22 cellular contexts compared by ENCODE assay signal in the genomic region with DNA sequence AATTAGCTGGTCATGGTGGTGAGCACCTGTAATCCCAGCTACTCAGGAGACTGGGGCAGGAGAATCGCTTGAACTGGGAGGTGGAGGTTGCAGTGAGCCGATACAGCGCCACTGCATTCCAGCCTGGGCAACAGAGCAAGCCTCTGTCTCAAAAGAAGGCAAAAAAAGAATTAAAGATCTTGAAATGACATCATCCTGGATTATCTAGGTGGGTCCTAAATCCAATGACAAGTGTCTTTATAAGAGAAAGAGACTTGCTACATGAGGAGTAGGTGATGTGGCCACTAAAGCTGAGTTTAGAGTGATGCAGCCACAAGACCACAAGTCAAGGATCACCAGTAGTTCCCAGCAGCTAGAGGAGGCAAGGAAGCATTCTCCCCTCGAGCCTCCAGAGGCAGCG. TPM values are rescaled to one million over a fixed set of nuclear protein-coding genes. Genes with fewer than 3 reads are reported as not detected.
"Had no signal": no experiment of that assay in that cellular context is flagged by ENCODE, and none has a peak within 500 bp of the region (broad histone marks: within the 10 kb centered on the region; RNA-seq: fewer than 3 reads in every experiment).

No MANE protein-coding gene starts in this region.

- DNase-seq: activated CD4-positive, alpha-beta T cell treated with anti-CD3 and anti-CD28 coated beads for 1 hour; activated CD8-positive, alpha-beta memory T cell treated with anti-CD3 and anti-CD28 coated beads for 24 hours; activated CD8-positive, alpha-beta memory T cell treated with anti-CD3 and anti-CD28 coated beads, Interleukin-2, amount 50 U/mL, for 48 hours; activated effector memory CD4-positive, alpha-beta T cell treated with Interleukin-2 at 50 U/mL for 16 hours; activated naive CD4-positive, alpha-beta T cell treated with anti-CD3 and anti-CD28 coated beads, Interleukin-2, amount 10 ng/mL, durations not matched to agents 7 days and 5 days; activated naive CD8-positive, alpha-beta T cell treated with anti-CD3 and anti-CD28 coated beads, Interleukin-2, amount 50 U/mL, for 24 hours; activated T-cell treated with anti-CD3 and anti-CD28 coated beads, Interleukin-2, amount 50 U/mL, for 48 hours; anterior cingulate cortex; caudate nucleus; erythroblast; foreskin melanocyte; head of caudate nucleus; left lung; occipital lobe; posterior cingulate gyrus; stimulated activated naive CD4-positive, alpha-beta T cell treated with Interleukin-2 at 50 U/mL for 16 hours; substantia nigra; T-helper 9 cell; tibial artery; uterus had no signal

- ATAC-seq: activated naive CD8-positive, alpha-beta T cell treated with anti-CD3 and anti-CD28 coated beads, Interleukin-2, amount 50 U/mL, for 24 hours; left lung had no signal

- H3K27ac Mint-ChIP-seq: activated naive CD4-positive, alpha-beta T cell treated with anti-CD3 and anti-CD28 coated beads, Interleukin-2, amount 10 ng/mL, durations not matched to agents 7 days and 5 days; activated naive CD8-positive, alpha-beta T cell treated with anti-CD3 and anti-CD28 coated beads, Interleukin-2, amount 50 U/mL, for 24 hours; brain had no signal

- H3K27me3 ChIP-seq: left lung, uterus had no signal

- H3K9me3 ChIP-seq: left lung, tibial artery, uterus had no signal

- H3K4me3 ChIP-seq: left lung, tibial artery, uterus had no signal

- H3K4me1 ChIP-seq: tibial artery, uterus had no signal

- H3K36me3 Mint-ChIP-seq: brain had no signal

- H3K4me3 Mint-ChIP-seq: activated naive CD4-positive, alpha-beta T cell treated with anti-CD3 and anti-CD28 coated beads, Interleukin-2, amount 10 ng/mL, durations not matched to agents 7 days and 5 days; activated naive CD8-positive, alpha-beta T cell treated with anti-CD3 and anti-CD28 coated beads, Interleukin-2, amount 50 U/mL, for 24 hours; brain had no signal

- H3K9me3 Mint-ChIP-seq: activated naive CD4-positive, alpha-beta T cell treated with anti-CD3 and anti-CD28 coated beads, Interleukin-2, amount 10 ng/mL, durations not matched to agents 7 days and 5 days; activated naive CD8-positive, alpha-beta T cell treated with anti-CD3 and anti-CD28 coated beads, Interleukin-2, amount 50 U/mL, for 24 hours had no signal

- H3K36me3 ChIP-seq: tibial artery, uterus had no signal

- H3K4me1 Mint-ChIP-seq: brain had no signal

- H3K27ac ChIP-seq: left lung, tibial artery, uterus had no signal

RNA-seq across cellular contexts. Expression of gene CIITA, which starts 15.8 kb away (rescaled TPM):
- polyA plus RNA-seq: neural cell had no signal
